In the genomic region with DNA sequence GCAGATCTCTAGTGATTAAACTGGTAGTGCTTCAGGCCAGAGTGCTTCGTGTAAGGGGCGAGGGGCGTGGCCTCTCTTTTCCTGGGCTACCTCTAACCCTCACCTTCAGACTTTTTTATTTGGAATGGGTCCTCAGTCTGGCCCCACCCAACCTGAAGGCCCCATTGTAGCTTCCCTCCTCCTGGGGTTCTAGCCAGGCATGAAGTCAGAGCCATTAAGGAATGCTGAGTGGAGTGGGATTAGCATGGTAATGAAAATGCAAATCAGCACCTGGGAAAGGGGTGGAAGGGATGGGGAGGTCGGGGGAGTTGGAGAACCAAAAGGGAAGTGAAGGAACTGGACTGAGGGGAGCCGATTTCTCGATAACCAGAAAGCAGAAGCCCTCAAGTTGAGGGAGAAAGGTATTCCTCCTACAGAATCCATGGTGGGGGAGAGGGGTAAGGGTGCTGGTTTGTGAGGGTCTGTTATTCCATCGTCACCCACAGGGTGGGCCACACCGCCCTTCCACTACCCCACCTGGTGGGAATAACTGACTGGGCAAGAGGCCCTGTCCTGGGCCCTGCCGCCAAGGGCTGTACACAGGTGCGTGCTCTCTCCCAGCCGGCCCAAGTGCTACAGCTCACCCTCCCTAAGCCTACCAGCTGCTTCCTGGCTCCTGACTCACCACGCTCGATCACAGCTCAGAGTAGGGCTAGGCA, we compare ENCODE assay signal across 13 cellular contexts. TPM values are rescaled to one million over a fixed set of nuclear protein-coding genes. Genes with fewer than 3 reads are reported as not detected.
DNase-seq lines count a peak whose midpoint lies in the region; ATAC-seq and TF ChIP-seq lines count a peak whose summit lies in the region.
"Had no signal": no experiment of that assay in that cellular context is flagged by ENCODE, and none has a peak within 500 bp of the region (broad histone marks: within the 10 kb centered on the region; RNA-seq: fewer than 3 reads in every experiment).

No MANE protein-coding gene starts in this region.

- H3K27me3 ChIP-seq in dorsolateral prefrontal cortex, result no peaks in the 10 kb centered on the region
- no peaks in the 10 kb centered on the region for H3K27me3 ChIP-seq in BE2C
- H3K27me3 ChIP-seq: adrenal gland had no signal

- H3K36me3 ChIP-seq in BE2C, result no peaks in the 10 kb centered on the region
- H3K36me3 ChIP-seq: adrenal gland had no signal

- ATAC-seq in HG03135 (IDR thresholded peaks at IDR 0.05; ENCODE audit: unreplicated experiment), result no peak
- ATAC-seq: HCT116 had no signal

- DNase-seq in Daoy (ENCODE audit: low read depth) (peak; percentile 60), M059J (ENCODE audit: low read depth) (peak; percentile 20), dorsolateral prefrontal cortex (peak in 2 of 10 donors; percentile 66 to 76), myocyte (ENCODE audit: low read depth) (peak; percentile 45), BE2C (no peak), SKM-1 (lab: John Stamatoyannopoulos, UW; ENCODE audit: unreplicated experiment) (no peak)
- DNase-seq in activated CD4-positive, alpha-beta T cell treated with anti-CD3 and anti-CD28 coated beads, Interleukin-2, amount 50 U/mL, for 4 hours, result no peak
- DNase-seq: adrenal gland, KG1, NCI-H1930 had no signal

- H3K27ac ChIP-seq in dorsolateral prefrontal cortex, result peak overlapping the region in 57 of 59 donors; percentile 4 to 92 (median 83)
- H3K27ac ChIP-seq: adrenal gland had no signal

- no peak for TF ChIP-seq CTCF in dorsolateral prefrontal cortex (IDR thresholded peaks at IDR 0.05 in 54 of 56, conservative IDR thresholded peaks at IDR 0.05 in 2 of 56; ENCODE audit: low read depth in 1 of 56, partially characterized antibody in 56 of 56)
- TF ChIP-seq CTCF in BE2C (IDR thresholded peaks at IDR 0.05; ENCODE audit: low read depth, low read length), result no peak

- intact Hi-C loops in dorsolateral prefrontal cortex (cut with DNase I), result loop anchor here in 1 of 2 donors (5.0 kb wide), 1 partner anchor 55 kb away; no protein-coding TSS in a partner anchor

- H3K9me3 ChIP-seq in BE2C, result no peaks in the 10 kb centered on the region
- H3K9me3 ChIP-seq: adrenal gland had no signal

- peaks cover 6% of the 10 kb centered on the region for H3K4me1 ChIP-seq in BE2C

- H3K4me3 ChIP-seq in dorsolateral prefrontal cortex (no peak overlapping the region), BE2C (ENCODE audit: low read depth, low read length) (no peak overlapping the region)
- H3K4me3 ChIP-seq: adrenal gland had no signal

RNA-seq across cellular contexts. Expression of a gene that starts 14.1 kb away (rescaled TPM):
- total RNA-seq in Daoy (2014; rRNA removed; shearing (Covaris generic)), result 0.23 and 0.42 TPM in 2 replicates
- 0.05 TPM in 1 of 2 replicates, not detected in the other for total RNA-seq in M059J (2014; rRNA removed; shearing (Covaris generic))
- total RNA-seq in dorsolateral prefrontal cortex (10 to 100 TPM; 11.8 to 39.5 (median 21.5) TPM), myocyte (0.05 and 0.31 TPM in 2 replicates)
- polyA plus RNA-seq in myocyte (2012), result 1.9 TPM
- 5.2 TPM for polyA plus RNA-seq in BE2C (2012; ENCODE audit: insufficient read depth, insufficient read length, low read depth)
- total RNA-seq: RPMI7951 had no signal

RNA-seq across cellular contexts. Expression of a gene that starts 18.6 kb away (rescaled TPM):
- 8.5 and 9.0 TPM in 2 replicates for total RNA-seq in Daoy (2014; rRNA removed; shearing (Covaris generic))
- 7.1 and 18.1 TPM in 2 replicates for total RNA-seq in M059J (2014; rRNA removed; shearing (Covaris generic))
- total RNA-seq in dorsolateral prefrontal cortex (10 to 100 TPM; 20.2 to 54.1 (median 34.9) TPM), myocyte (31.6 and 42.1 TPM in 2 replicates)
- polyA plus RNA-seq in myocyte (2012), result 30.8 TPM
- 11.2 TPM for polyA plus RNA-seq in BE2C (2012; ENCODE audit: insufficient read depth, insufficient read length, low read depth)

RNA-seq across cellular contexts. Expression of a gene that starts 30.1 kb away (rescaled TPM):
- 10.2 and 47.7 TPM in 2 replicates for total RNA-seq in Daoy (2014; rRNA removed; shearing (Covaris generic))
- 14.7 and 21.3 TPM in 2 replicates for total RNA-seq in M059J (2014; rRNA removed; shearing (Covaris generic))
- total RNA-seq in dorsolateral prefrontal cortex, result 100 to 1,000 TPM in 99 of 120 experiments, 10 to 100 TPM in 21; 48.8 to 291 (median 147) TPM
- total RNA-seq in myocyte, result 10.0 and 10.2 TPM in 2 replicates
- polyA plus RNA-seq in myocyte (2012), result 18.9 TPM
- 46.6 TPM for polyA plus RNA-seq in BE2C (2012; ENCODE audit: insufficient read depth, insufficient read length, low read depth)

RNA-seq across cellular contexts. Expression of a gene that starts 41.1 kb away (rescaled TPM):
- 0.29 TPM in 1 of 2 replicates, not detected in the other for total RNA-seq in Daoy (2014; rRNA removed; shearing (Covaris generic))
- 0.10 TPM in 1 of 2 replicates, not detected in the other for total RNA-seq in M059J (2014; rRNA removed; shearing (Covaris generic))
- total RNA-seq in dorsolateral prefrontal cortex (100 to 1,000 TPM in 119 of 120 experiments, 10 to 100 TPM in 1; 61.3 to 302 (median 213) TPM), myocyte (not detected in 2 replicates)
- polyA plus RNA-seq in myocyte (2012), result 0.04 TPM
- polyA plus RNA-seq in BE2C (2012; ENCODE audit: insufficient read depth, insufficient read length, low read depth), result 186 TPM

Comparison
In these comparisons a context has a peak if more than half of its experiments do, and no peak if none do; other contexts are left out.
1. DNase-seq: peak in Daoy (single experiment), M059J (single experiment) and myocyte (single experiment); none in BE2C (single experiment), activated CD4-positive, alpha-beta T cell treated with anti-CD3 and anti-CD28 coated beads, Interleukin-2, amount 50 U/mL, for 4 hours (0 of 2) and SKM-1 (single experiment).